ENCODE assay signal across 22 cellular contexts in the genomic region with DNA sequence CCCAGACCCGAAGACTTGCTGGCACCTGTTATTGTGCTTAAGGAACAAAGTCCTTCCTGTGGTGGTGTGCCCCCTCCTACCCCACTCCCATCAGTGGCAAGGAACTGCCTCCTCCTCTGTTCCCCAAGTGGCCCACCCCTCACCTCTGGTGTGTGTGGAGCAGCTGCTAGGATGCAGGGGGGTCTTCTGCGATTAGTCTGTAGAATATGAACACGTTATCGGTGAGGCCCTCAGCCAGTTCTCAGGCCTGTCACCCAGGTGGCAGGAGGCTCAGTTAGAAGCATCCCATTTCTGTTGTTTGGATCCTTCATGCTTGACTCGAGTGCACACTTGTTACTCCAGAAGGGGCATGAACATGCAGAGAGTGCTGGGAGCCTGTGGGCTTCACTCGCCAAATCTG.
"Had no signal": no experiment of that assay in that cellular context is flagged by ENCODE, and none has a peak within 500 bp of the region (broad histone marks: within the 10 kb centered on the region; RNA-seq: fewer than 3 reads in every experiment).

No MANE protein-coding gene starts in this region.

- H3K4me1 ChIP-seq: tibial nerve had no signal

- H3K4me1 Mint-ChIP-seq: brain had no signal

- H3K4me3 Mint-ChIP-seq: brain; dendritic cell treated with granulocyte-macrophage colony-stimulating factor and Interleukin-4, amounts not matched to agents 40 ng/mL and 50 ng/mL, for 4 days; memory B cell; nephron progenitor cell; stimulated activated memory B cell treated with anti-CD40 and anti-IgM and Interleukin-4, amounts not matched to agents 10 μg/mL and 1 μg/mL and 100 μg/mL, for 72 hours; T-helper 2 cell treated with Interferon-gamma antibody and Interleukin-4, amounts not matched to agents 5 μg/mL and 100 μg/mL, for 36 hours had no signal

- H3K36me3 ChIP-seq: heart right ventricle, suprapubic skin, tibial nerve had no signal

- H3K27ac Mint-ChIP-seq: brain; dendritic cell treated with granulocyte-macrophage colony-stimulating factor and Interleukin-4, amounts not matched to agents 40 ng/mL and 50 ng/mL, for 4 days; memory B cell; stimulated activated memory B cell treated with anti-CD40 and anti-IgM and Interleukin-4, amounts not matched to agents 10 μg/mL and 1 μg/mL and 100 μg/mL, for 72 hours had no signal

- H3K27me3 ChIP-seq: stomach, suprapubic skin, tibial nerve had no signal

- H3K4me3 ChIP-seq: heart right ventricle, stomach, suprapubic skin, tibial nerve had no signal

- H3K27ac ChIP-seq: heart right ventricle, stomach, tibial nerve had no signal

- DNase-seq: activated CD4-positive, alpha-beta T cell treated with anti-CD3 and anti-CD28 coated beads for 1 hour; activated CD4-positive, alpha-beta T cell treated with anti-CD3 and anti-CD28 coated beads, Interleukin-2, amount 50 U/mL, for 4 hours; activated CD8-positive, alpha-beta memory T cell treated with anti-CD3 and anti-CD28 coated beads for 24 hours; activated gamma-delta T cell treated with Interleukin-2 at 50 U/mL for 16 hours; effector CD4-positive, alpha-beta T cell; erythroblast; foreskin fibroblast; heart right ventricle; left colon; nephron progenitor cell; occipital lobe; small intestine; stimulated activated CD4-positive, alpha-beta T cell treated with anti-CD3 and anti-CD28 coated beads, Interleukin-15, amount 100 ng/mL, for 24 hours; stomach had no signal

- H3K9me3 Mint-ChIP-seq: brain; dendritic cell treated with granulocyte-macrophage colony-stimulating factor and Interleukin-4, amounts not matched to agents 40 ng/mL and 50 ng/mL, for 4 days; memory B cell; nephron progenitor cell; stimulated activated memory B cell treated with anti-CD40 and anti-IgM and Interleukin-4, amounts not matched to agents 10 μg/mL and 1 μg/mL and 100 μg/mL, for 72 hours; T-helper 2 cell treated with Interferon-gamma antibody and Interleukin-4, amounts not matched to agents 5 μg/mL and 100 μg/mL, for 36 hours had no signal

- H3K9me3 ChIP-seq: heart right ventricle, stomach, suprapubic skin, tibial nerve had no signal

- ATAC-seq: heart right ventricle; left colon; sciatic nerve; stimulated activated memory B cell treated with anti-CD40 and anti-IgM and Interleukin-4, amounts not matched to agents 10 μg/mL and 1 μg/mL and 100 μg/mL, for 72 hours had no signal

- H3K27me3 Mint-ChIP-seq: brain; memory B cell; stimulated activated memory B cell treated with anti-CD40 and anti-IgM and Interleukin-4, amounts not matched to agents 10 μg/mL and 1 μg/mL and 100 μg/mL, for 72 hours had no signal
